In the genomic region with DNA sequence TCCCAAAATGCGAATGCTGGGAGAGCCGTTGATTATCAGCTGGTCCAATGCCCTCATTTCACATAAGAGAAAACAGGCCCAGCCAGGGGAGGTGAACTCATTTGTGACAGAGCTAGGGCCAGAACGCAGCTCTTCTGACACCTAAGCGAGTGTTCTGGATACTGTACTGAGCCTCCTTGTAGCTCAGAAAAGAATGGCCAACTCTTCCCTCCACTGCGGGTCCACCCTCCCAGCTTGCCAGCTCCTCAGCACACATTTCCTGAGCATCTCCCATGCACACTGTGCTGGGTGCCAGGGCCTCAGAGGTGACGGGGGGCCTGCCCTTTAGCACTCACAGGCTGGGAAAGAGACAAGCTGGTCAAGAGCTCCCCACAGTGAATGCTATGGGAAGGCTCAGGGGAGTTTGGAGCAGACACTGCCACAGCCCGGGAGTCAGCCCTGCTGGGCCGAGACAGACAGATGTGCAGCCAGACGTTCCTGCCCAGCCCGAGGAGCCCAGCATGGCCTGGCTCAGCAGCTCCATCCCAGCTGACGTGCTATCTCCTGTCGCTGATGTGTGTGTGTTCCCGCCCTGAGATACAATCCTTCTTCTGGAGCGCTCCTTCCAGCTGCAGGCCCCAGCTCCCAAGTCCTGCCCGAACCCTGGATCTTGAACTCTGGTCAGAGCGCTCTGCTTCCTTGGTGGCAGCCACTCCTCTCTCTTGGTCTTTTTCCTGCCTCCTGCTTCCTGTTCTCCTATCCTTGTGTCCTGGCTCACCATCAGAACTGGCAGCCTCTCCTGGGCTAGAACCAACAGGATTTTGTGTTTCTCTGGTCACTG, we compare ENCODE assay signal across 10 cellular contexts. TPM values are rescaled to one million over a fixed set of nuclear protein-coding genes. Genes with fewer than 3 reads are reported as not detected.
DNase-seq lines count a peak whose midpoint lies in the region; ATAC-seq and TF ChIP-seq lines count a peak whose summit lies in the region.
"Had no signal": no experiment of that assay in that cellular context is flagged by ENCODE, and none has a peak within 500 bp of the region (broad histone marks: within the 10 kb centered on the region; RNA-seq: fewer than 3 reads in every experiment).

No MANE protein-coding gene starts in this region.

- no peaks in the 10 kb centered on the region for H3K9me3 Mint-ChIP-seq in HFFc6

- H3K27me3 Mint-ChIP-seq in HFFc6 (ENCODE audit: insufficient read depth) = peaks cover 31% of the 10 kb centered on the region

- H3K4me3 Mint-ChIP-seq in HFFc6 = no peak overlapping the region

- no peak overlapping the region for H3K27ac Mint-ChIP-seq in HFFc6

- no peak for ATAC-seq in GM19351 (IDR thresholded peaks at IDR 0.05; ENCODE audit: unreplicated experiment)

- H3K27ac ChIP-seq in cingulate gyrus (ENCODE audit: low read depth, low read length) = peak overlapping the region; percentile 71

- DNase-seq in Ammon's horn (ENCODE audit: low spot score) (peak; percentile 42), HFFc6 (no peak), medulla oblongata (ENCODE audit: extremely low spot score) (peak; percentile 45), DMS79 treated with DMSO at 0.1 percent for 48 hours (lab: John Stamatoyannopoulos, UW) (no peak), NCI-H1105 treated with DMSO at 0.1 percent for 48 hours (lab: John Stamatoyannopoulos, UW) (no peak), iPS-NIHi7 (ENCODE audit: extremely low spot score) (no peak)

- TF ChIP-seq CTCF in HFFc6 (IDR thresholded peaks at IDR 0.05) = peak; percentile 30

- no peaks in the 10 kb centered on the region for H3K4me1 Mint-ChIP-seq in HFFc6 (ENCODE audit: low read depth)

- H3K36me3 Mint-ChIP-seq in HFFc6 (ENCODE audit: low read depth) = no peaks in the 10 kb centered on the region

RNA-seq across cellular contexts. Expression of a gene that starts 3.6 kb away (rescaled TPM):
- not detected for total RNA-seq in HFFc6 (2021; fragmentation: NEBNext Ultra II Directional; extraction: Animal tissue kit (Norgen Biotek cat#: 25700))
- total RNA-seq: Daoy, dermis microvascular lymphatic vessel endothelial cell had no signal

RNA-seq across cellular contexts. Expression of a gene that starts 7.8 kb away (rescaled TPM):
- not detected for total RNA-seq in HFFc6 (2021; fragmentation: NEBNext Ultra II Directional; extraction: Animal tissue kit (Norgen Biotek cat#: 25700))
- total RNA-seq: Daoy, dermis microvascular lymphatic vessel endothelial cell had no signal

RNA-seq across cellular contexts. Expression of a gene that starts 15.4 kb away (rescaled TPM):
- total RNA-seq in HFFc6 (2021; fragmentation: NEBNext Ultra II Directional; extraction: Animal tissue kit (Norgen Biotek cat#: 25700)) = 10 to 100 TPM in 5 of 6 experiments, 1 to 10 TPM in 1; 8.8 to 13.5 (median 12.3) TPM
- total RNA-seq: dermis microvascular lymphatic vessel endothelial cell had no signal

RNA-seq across cellular contexts. Expression of a gene that starts 27.7 kb away (rescaled TPM):
- not detected for total RNA-seq in HFFc6 (2021; fragmentation: NEBNext Ultra II Directional; extraction: Animal tissue kit (Norgen Biotek cat#: 25700))
- total RNA-seq: Daoy, dermis microvascular lymphatic vessel endothelial cell had no signal

RNA-seq across cellular contexts. Expression of a gene that starts 27.7 kb away (rescaled TPM):
- total RNA-seq in HFFc6 (2021; fragmentation: NEBNext Ultra II Directional; extraction: Animal tissue kit (Norgen Biotek cat#: 25700)) = 10 to 100 TPM; 11.7 to 15.6 (median 13.1) TPM

Comparison
In these comparisons a context has a peak if more than half of its experiments do, and no peak if none do; other contexts are left out.
1. DNase-seq: peak in Ammon's horn (single experiment) and medulla oblongata (single experiment); none in HFFc6 (single experiment), DMS79 treated with DMSO at 0.1 percent for 48 hours (single experiment), NCI-H1105 treated with DMSO at 0.1 percent for 48 hours (single experiment) and iPS-NIHi7 (single experiment).